In genomic region chr1:10415211-10415930, GRCh38 we compare ENCODE assay signal across 8 cellular contexts. TPM values are rescaled to one million over a fixed set of nuclear protein-coding genes. Genes with fewer than 3 reads are reported as not detected.
DNase-seq lines count a peak whose midpoint lies in the region; ATAC-seq and TF ChIP-seq lines count a peak whose summit lies in the region.

No MANE protein-coding gene starts in this region.

- H3K4me3 ChIP-seq in CD4-positive, CD25-positive, alpha-beta regulatory T cell (ENCODE audit: low read depth, low read length): no peak overlapping the region
- H3K4me3 ChIP-seq in NB4 (ENCODE audit: low read depth, low read length) (peak overlapping the region; percentile 27), muscle layer of duodenum (ENCODE audit: low read depth in 1 of 2, low read length in 2 of 2) (peak overlapping the region in 1 of 2 donors; percentile 13)

- H3K27ac ChIP-seq in CD4-positive, CD25-positive, alpha-beta regulatory T cell (ENCODE audit: insufficient read depth, low read length, poor library complexity, severe bottlenecking): no peak overlapping the region
- H3K27ac ChIP-seq in muscle layer of duodenum (ENCODE audit: low read length): peak overlapping the region; percentile 58

- H3K36me3 ChIP-seq in CD4-positive, CD25-positive, alpha-beta regulatory T cell (ENCODE audit: control insufficient read depth, insufficient read depth, low read length): peaks cover 63% of the 10 kb centered on the region
- H3K36me3 ChIP-seq in muscle layer of duodenum (ENCODE audit: control insufficient read depth in 1 of 2, insufficient read depth in 2 of 2, low read length in 2 of 2): peaks cover 58 to 77% of the 10 kb centered on the region in 2 donors

- no peaks in the 10 kb centered on the region for H3K27me3 ChIP-seq in CD4-positive, CD25-positive, alpha-beta regulatory T cell (ENCODE audit: control insufficient read depth, insufficient read depth, low read length)
- no peaks in the 10 kb centered on the region for H3K27me3 ChIP-seq in muscle layer of duodenum (ENCODE audit: low read depth, low read length)

- no peaks in the 10 kb centered on the region for H3K27me3 Mint-ChIP-seq in CD4-positive, CD25-positive, alpha-beta regulatory T cell
- no peaks in the 10 kb centered on the region for H3K27me3 Mint-ChIP-seq in dendritic cell treated with granulocyte-macrophage colony-stimulating factor and Interleukin-4, amounts not matched to agents 40 ng/mL and 50 ng/mL, for 4 days

- DNase-seq in CD4-positive, CD25-positive, alpha-beta regulatory T cell: peak in 1 of 3 donors; percentile 69
- peak; percentile 95 for DNase-seq in NB4 (ENCODE audit: low read depth)

- peak overlapping the region; percentile 1 to 69 (median 23) for H3K27ac Mint-ChIP-seq in CD4-positive, CD25-positive, alpha-beta regulatory T cell
- peak overlapping the region; percentile 90 for H3K27ac Mint-ChIP-seq in dendritic cell treated with granulocyte-macrophage colony-stimulating factor and Interleukin-4, amounts not matched to agents 40 ng/mL and 50 ng/mL, for 4 days

- no peaks in the 10 kb centered on the region for H3K4me1 ChIP-seq in CD4-positive, CD25-positive, alpha-beta regulatory T cell (ENCODE audit: control insufficient read depth, insufficient read depth, low read length, poor library complexity, severe bottlenecking)
- no peaks in the 10 kb centered on the region for H3K4me1 ChIP-seq in muscle layer of duodenum (ENCODE audit: control insufficient read depth in 1 of 2, insufficient read depth in 2 of 2, low read length in 2 of 2)

- no peak for TF ChIP-seq CTCF in NB4 (IDR thresholded peaks at IDR 0.05; ENCODE audit: low read depth, low read length)

- peak overlapping the region in 1 of 4 donors; percentile 29 for H3K4me3 Mint-ChIP-seq in CD4-positive, CD25-positive, alpha-beta regulatory T cell
- peak overlapping the region; percentile 50 for H3K4me3 Mint-ChIP-seq in dendritic cell treated with granulocyte-macrophage colony-stimulating factor and Interleukin-4, amounts not matched to agents 40 ng/mL and 50 ng/mL, for 4 days

- intact Hi-C loops in dendritic cell treated with granulocyte-macrophage colony-stimulating factor and Interleukin-4, amounts not matched to agents 40 ng/mL and 50 ng/mL, for 4 days (cut with micrococcal nuclease): loop anchor here (2.0 kb wide), 1 partner anchor 15 kb away; no protein-coding TSS in a partner anchor

- ATAC-seq in CD4-positive, CD25-positive, alpha-beta regulatory T cell (ENCODE audit: low read depth in 2 of 2): peak; percentile 37 to 42
- ATAC-seq in HG03045 (IDR thresholded peaks at IDR 0.05; ENCODE audit: unreplicated experiment): no peak
- no peak for ATAC-seq in GM19328 (IDR thresholded peaks at IDR 0.05; ENCODE audit: unreplicated experiment)
- ATAC-seq in GM21737 (IDR thresholded peaks at IDR 0.05; ENCODE audit: unreplicated experiment): no peak
- no peak for ATAC-seq in GM19463 (IDR thresholded peaks at IDR 0.05; ENCODE audit: unreplicated experiment)

- peaks cover 0 to 6% (median 0%) of the 10 kb centered on the region in 4 donors for H3K4me1 Mint-ChIP-seq in CD4-positive, CD25-positive, alpha-beta regulatory T cell
- peaks cover 52% of the 10 kb centered on the region for H3K4me1 Mint-ChIP-seq in dendritic cell treated with granulocyte-macrophage colony-stimulating factor and Interleukin-4, amounts not matched to agents 40 ng/mL and 50 ng/mL, for 4 days (ENCODE audit: low read depth)

- peaks cover 74% of the 10 kb centered on the region for H3K36me3 Mint-ChIP-seq in CD4-positive, CD25-positive, alpha-beta regulatory T cell
- H3K36me3 Mint-ChIP-seq in dendritic cell treated with granulocyte-macrophage colony-stimulating factor and Interleukin-4, amounts not matched to agents 40 ng/mL and 50 ng/mL, for 4 days (ENCODE audit: low read depth): peaks cover 100% of the 10 kb centered on the region

- H3K9me3 ChIP-seq in CD4-positive, CD25-positive, alpha-beta regulatory T cell (ENCODE audit: control insufficient read depth in 2 of 2, low read length in 2 of 2): no peaks in the 10 kb centered on the region
- H3K9me3 ChIP-seq in muscle layer of duodenum (ENCODE audit: control insufficient read depth in 1 of 2, low read length in 2 of 2): no peaks in the 10 kb centered on the region

- no peaks in the 10 kb centered on the region for H3K9me3 Mint-ChIP-seq in CD4-positive, CD25-positive, alpha-beta regulatory T cell
- H3K9me3 Mint-ChIP-seq in dendritic cell treated with granulocyte-macrophage colony-stimulating factor and Interleukin-4, amounts not matched to agents 40 ng/mL and 50 ng/mL, for 4 days: no peaks in the 10 kb centered on the region

- TF ChIP-seq POLR2A in NB4 (IDR thresholded peaks at IDR 0.05; ENCODE audit: extremely low read depth, insufficient read length): no peak

RNA-seq across cellular contexts. Expression of gene CENPS, which starts 14.9 kb away (rescaled TPM):
- total RNA-seq in CD4-positive, CD25-positive, alpha-beta regulatory T cell: 4.9 TPM
- 1 to 10 TPM; 6.4 to 8.7 (median 7.5) TPM for polyA plus RNA-seq in CD4-positive, CD25-positive, alpha-beta regulatory T cell

RNA-seq across cellular contexts. Expression of gene PGD, which starts 16.5 kb away (rescaled TPM):
- 23.2 TPM for total RNA-seq in CD4-positive, CD25-positive, alpha-beta regulatory T cell
- polyA plus RNA-seq in CD4-positive, CD25-positive, alpha-beta regulatory T cell: 10 to 100 TPM; 36.0 to 42.4 (median 40.6) TPM

RNA-seq across cellular contexts. Expression of gene CORT, which starts 34.5 kb away (rescaled TPM):
- not detected for total RNA-seq in CD4-positive, CD25-positive, alpha-beta regulatory T cell
- not detected for polyA plus RNA-seq in CD4-positive, CD25-positive, alpha-beta regulatory T cell

RNA-seq across cellular contexts. Expression of gene DFFA, which starts 57.0 kb away (rescaled TPM):
- total RNA-seq in CD4-positive, CD25-positive, alpha-beta regulatory T cell: 19.2 TPM
- 10 to 100 TPM; 16.3 to 21.4 (median 18.5) TPM for polyA plus RNA-seq in CD4-positive, CD25-positive, alpha-beta regulatory T cell

RNA-seq across cellular contexts. Expression of gene PEX14, which starts 59.4 kb away (rescaled TPM):
- 22.4 TPM for total RNA-seq in CD4-positive, CD25-positive, alpha-beta regulatory T cell
- 1 to 10 TPM; 3.5 to 5.2 (median 4.4) TPM for polyA plus RNA-seq in CD4-positive, CD25-positive, alpha-beta regulatory T cell

Comparison
In these comparisons a context has a peak if more than half of its experiments do, and no peak if none do; other contexts are left out.
1. ATAC-seq: peak in CD4-positive, CD25-positive, alpha-beta regulatory T cell (2 of 2); none in HG03045 (single experiment), GM19328 (single experiment), GM21737 (single experiment) and GM19463 (single experiment).